Comparison of ENCODE assay signal across 8 cellular contexts in the genomic region with DNA sequence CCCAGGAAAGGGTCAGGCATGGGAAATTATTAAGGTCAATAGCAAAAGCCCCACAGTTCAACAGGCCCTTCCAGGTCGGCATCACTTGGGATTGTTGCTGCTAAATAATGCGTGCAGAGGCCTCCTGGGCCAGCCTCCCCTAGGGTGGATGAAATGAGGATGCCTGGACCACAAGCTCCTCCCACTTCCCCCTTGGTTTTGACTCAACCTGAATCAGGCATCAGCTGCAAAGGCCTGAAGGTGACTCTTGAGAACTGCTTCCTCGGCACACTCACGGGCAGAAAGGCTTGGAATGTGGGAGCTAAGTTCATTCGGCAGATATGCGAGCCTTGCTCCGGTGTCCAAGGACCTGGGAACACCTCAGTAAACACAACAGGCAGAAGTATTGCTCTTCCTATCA.
DNase-seq lines count a peak whose midpoint lies in the region; ATAC-seq and TF ChIP-seq lines count a peak whose summit lies in the region.

No MANE protein-coding gene starts in this region.

- H3K4me1 ChIP-seq in spleen (peaks cover 63 to 100% (median 97%) of the 10 kb centered on the region in 6 donors), SJCRH30 (no peaks in the 10 kb centered on the region)

- TF ChIP-seq POLR2A in spleen (IDR thresholded peaks at IDR 0.05), result peak in 1 of 3 donors; percentile 16

- intact Hi-C loops in spleen (cut with DNase I; ENCODE audit: low total_unique reads), result no loop called here

- ATAC-seq in GM18870 (IDR thresholded peaks at IDR 0.05; ENCODE audit: unreplicated experiment) (peak; percentile 45), HG03064 (IDR thresholded peaks at IDR 0.05; ENCODE audit: low read depth, unreplicated experiment) (peak; percentile 42)
- ATAC-seq in activated naive CD8-positive, alpha-beta T cell treated with anti-CD3 and anti-CD28 coated beads, Interleukin-2, amount 10 ng/mL, durations not matched to agents 7 days and 5 days (ENCODE audit: low read depth), result peak; percentile 51

- WGBS in spleen, 5 donors, result 45 to 54% (median 50%) methylated on average over 7 of the region's 7 CpGs

- H3K27ac Mint-ChIP-seq in activated naive CD8-positive, alpha-beta T cell treated with anti-CD3 and anti-CD28 coated beads, Interleukin-2, amount 10 ng/mL, durations not matched to agents 7 days and 5 days, result peak overlapping the region; percentile 97

- no peaks in the 10 kb centered on the region for H3K9me3 ChIP-seq in spleen
- H3K9me3 ChIP-seq in SJCRH30 (replicated peaks), result no peaks in the 10 kb centered on the region

- H3K27me3 Mint-ChIP-seq in activated naive CD8-positive, alpha-beta T cell treated with anti-CD3 and anti-CD28 coated beads, Interleukin-2, amount 10 ng/mL, durations not matched to agents 7 days and 5 days, result no peaks in the 10 kb centered on the region

- TF ChIP-seq CTCF in spleen (IDR thresholded peaks at IDR 0.05 in 8 of 11, conservative IDR thresholded peaks at IDR 0.05 in 3 of 11), result no peak

- H3K27me3 ChIP-seq in spleen (replicated peaks in 1 of 7), result no peaks in the 10 kb centered on the region
- H3K27me3 ChIP-seq in SJCRH30, result no peaks in the 10 kb centered on the region

- DNase-seq in SKM-1 treated with dmso at 0.1 percent for 144 hours (lab: John Stamatoyannopoulos, UW; ENCODE audit: unreplicated experiment), result peak; percentile 71
- DNase-seq in activated naive CD8-positive, alpha-beta T cell treated with anti-CD3 and anti-CD28 coated beads, Interleukin-2, amount 10 ng/mL, durations not matched to agents 7 days and 5 days, result peak; percentile 73
- DNase-seq in spleen, result peak; percentile 90
- DNase-seq in SK-N-DZ (ENCODE audit: low spot score), result no peak
- DNase-seq in NCI-H82 (lab: John Stamatoyannopoulos, UW), result no peak
- no peak for DNase-seq in SJCRH30

- H3K27ac ChIP-seq in spleen (peak overlapping the region; percentile 76 to 97 (median 90)), SJCRH30 (no peak overlapping the region)

- H3K36me3 ChIP-seq in spleen, result peaks cover 0 to 63% (median 4%) of the 10 kb centered on the region in 6 donors
- H3K36me3 ChIP-seq in SJCRH30, result no peaks in the 10 kb centered on the region

- peak overlapping the region; percentile 85 for H3K4me3 Mint-ChIP-seq in activated naive CD8-positive, alpha-beta T cell treated with anti-CD3 and anti-CD28 coated beads, Interleukin-2, amount 10 ng/mL, durations not matched to agents 7 days and 5 days

- peaks cover 49% of the 10 kb centered on the region for H3K36me3 Mint-ChIP-seq in activated naive CD8-positive, alpha-beta T cell treated with anti-CD3 and anti-CD28 coated beads, Interleukin-2, amount 10 ng/mL, durations not matched to agents 7 days and 5 days

- peaks cover 84% of the 10 kb centered on the region for H3K4me1 Mint-ChIP-seq in activated naive CD8-positive, alpha-beta T cell treated with anti-CD3 and anti-CD28 coated beads, Interleukin-2, amount 10 ng/mL, durations not matched to agents 7 days and 5 days

- H3K9me3 Mint-ChIP-seq in activated naive CD8-positive, alpha-beta T cell treated with anti-CD3 and anti-CD28 coated beads, Interleukin-2, amount 10 ng/mL, durations not matched to agents 7 days and 5 days, result no peaks in the 10 kb centered on the region

- POLR2A ChIA-PET in activated naive CD8-positive, alpha-beta T cell treated with anti-CD3 and anti-CD28 coated beads, Interleukin-2, amount 10 ng/mL, durations not matched to agents 7 days and 5 days (lab: Charles Lee), result interaction anchor here (1.2 to 3.8 kb wide), 7 partner anchors 9 to 240 kb away, joined by 3 to 36 read pairs (median 13); partner anchors contain the start of gene MBP

- peak overlapping the region in 1 of 8 donors; percentile 57 for H3K4me3 ChIP-seq in spleen
- no peak overlapping the region for H3K4me3 ChIP-seq in SJCRH30

Comparison
In these comparisons a context has a peak if more than half of its experiments do, and no peak if none do; other contexts are left out.
1. DNase-seq: peak in SKM-1 treated with dmso at 0.1 percent for 144 hours (single experiment), activated naive CD8-positive, alpha-beta T cell treated with anti-CD3 and anti-CD28 coated beads, Interleukin-2, amount 10 ng/mL, durations not matched to agents 7 days and 5 days (single experiment) and spleen (single experiment); none in SK-N-DZ (single experiment), NCI-H82 (single experiment) and SJCRH30 (0 of 2).
2. Peak in every context shown above with its lines, with median percentiles within 50 percentile points of each other: ATAC-seq.